In genomic region chr3:197733042-197733441, GRCh38 we compare ENCODE assay signal across 21 cellular contexts.
"Had no signal": no experiment of that assay in that cellular context is flagged by ENCODE, and none has a peak within 500 bp of the region (broad histone marks: within the 10 kb centered on the region; RNA-seq: fewer than 3 reads in every experiment).

No MANE protein-coding gene starts in this region.

- H3K9me3 ChIP-seq: esophagus squamous epithelium, gastroesophageal sphincter, neutrophil, psoas muscle, spleen had no signal

- FAIRE-seq: colon, keratinocyte, urothelium cell line had no signal

- DNase-seq: esophagus squamous epithelium; foreskin fibroblast; glutamatergic neuron; immature natural killer cell; left cardiac atrium; left ventricle myocardium superior; naive thymus-derived CD8-positive, alpha-beta T cell; psoas muscle; spleen; stimulated activated CD4-positive, alpha-beta T cell treated with anti-CD3 and anti-CD28 coated beads, Interleukin-15, amount 100 ng/mL, for 24 hours; stimulated activated CD4-positive, alpha-beta T cell treated with anti-CD3 and anti-CD28 coated beads, Interleukin-1b, Interleukin-23, amount 100 ng/mL, for 48 hours; stimulated activated CD4-positive, alpha-beta T cell treated with anti-CD3 and anti-CD28 coated beads, Interleukin-4, amount 100 ng/mL, for 24 hours; stimulated activated naive CD4-positive, alpha-beta T cell; trophoblast cell had no signal

- H3K4me3 Mint-ChIP-seq: dendritic cell treated with granulocyte-macrophage colony-stimulating factor and Interleukin-4, amounts not matched to agents 40 ng/mL and 50 ng/mL, for 4 days had no signal

- ATAC-seq: gastroesophageal sphincter; left cardiac atrium; left ventricle myocardium superior; naive thymus-derived CD8-positive, alpha-beta T cell; psoas muscle; sciatic nerve had no signal

- H3K27ac ChIP-seq: esophagus squamous epithelium, gastroesophageal sphincter, neutrophil, psoas muscle had no signal

- H3K36me3 ChIP-seq: esophagus squamous epithelium, gastroesophageal sphincter, neutrophil had no signal

- H3K4me3 ChIP-seq: esophagus squamous epithelium, gastroesophageal sphincter, psoas muscle had no signal

- H3K27me3 Mint-ChIP-seq: dendritic cell treated with granulocyte-macrophage colony-stimulating factor and Interleukin-4, amounts not matched to agents 40 ng/mL and 50 ng/mL, for 4 days; naive thymus-derived CD8-positive, alpha-beta T cell had no signal

- H3K27me3 ChIP-seq: esophagus squamous epithelium, gastroesophageal sphincter, neutrophil, spleen had no signal

- H3K9me3 Mint-ChIP-seq: dendritic cell treated with granulocyte-macrophage colony-stimulating factor and Interleukin-4, amounts not matched to agents 40 ng/mL and 50 ng/mL, for 4 days; immature natural killer cell; naive thymus-derived CD8-positive, alpha-beta T cell had no signal
